10 cellular contexts compared by ENCODE assay signal in the genomic region with DNA sequence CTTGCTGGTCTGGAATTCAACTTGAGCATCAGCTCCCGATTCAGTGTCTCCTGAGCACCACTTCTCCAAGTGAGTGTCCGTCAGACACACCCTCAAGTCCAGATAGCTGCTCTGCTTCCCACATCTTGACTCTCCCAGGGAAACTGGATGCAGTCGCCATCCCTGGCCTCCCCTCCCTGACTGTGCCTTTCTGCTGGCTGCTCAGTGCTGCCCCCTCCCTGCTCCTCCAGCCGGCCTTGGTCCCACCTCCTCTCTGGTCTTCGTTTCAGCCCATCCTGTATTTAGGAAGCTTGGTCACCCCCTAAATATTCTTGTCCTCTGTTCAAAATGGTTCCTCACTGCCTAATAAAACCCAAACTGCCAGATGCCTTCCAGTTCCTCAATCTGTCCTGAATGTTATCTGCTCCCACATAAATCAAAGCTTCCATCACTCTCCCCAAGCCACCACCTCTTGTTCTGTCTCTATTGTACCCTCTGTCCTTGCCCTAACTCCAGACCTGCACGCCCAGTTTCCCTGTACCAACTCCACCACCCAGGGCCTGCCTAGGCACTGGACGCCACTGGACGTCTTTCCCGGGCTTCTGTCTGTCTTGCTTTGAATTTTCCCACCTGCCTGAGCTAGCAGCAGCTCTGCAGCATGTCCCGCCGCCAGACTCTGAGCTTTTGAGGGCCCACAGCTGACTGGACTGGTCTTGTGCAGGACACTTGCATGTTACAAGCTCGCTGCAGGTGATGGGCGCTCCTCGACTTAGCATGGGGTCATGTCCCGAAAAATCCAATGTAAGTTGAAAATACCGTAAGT. TPM values are rescaled to one million over a fixed set of nuclear protein-coding genes. Genes with fewer than 3 reads are reported as not detected.
DNase-seq lines count a peak whose midpoint lies in the region; ATAC-seq lines count a peak whose summit lies in the region.
"Had no signal": no experiment of that assay in that cellular context is flagged by ENCODE, and none has a peak within 500 bp of the region (broad histone marks: within the 10 kb centered on the region; RNA-seq: fewer than 3 reads in every experiment).

No MANE protein-coding gene starts in this region.

- DNase-seq in GM23248 = peak; percentile 13
- no peak for DNase-seq in memory B cell (ENCODE audit: low spot score in 2 of 2)
- DNase-seq in CD1c-positive myeloid dendritic cell (ENCODE audit: extremely low spot score) = no peak
- no peak for DNase-seq in effector CD8-positive, alpha-beta T cell (lab: John Stamatoyannopoulos, UW)
- DNase-seq: NCI-H1694 treated with DMSO at 0.1 percent for 48 hours had no signal

- no peaks in the 10 kb centered on the region for H3K27me3 Mint-ChIP-seq in activated T-helper 17 cell treated with anti-CD3 and anti-CD28 coated beads, Interleukin-2, amount 50 U/mL, for 72 hours
- H3K27me3 Mint-ChIP-seq in memory B cell = no peaks in the 10 kb centered on the region

- H3K4me2 ChIP-seq in BLaER1 = peak overlapping the region; percentile 81
- H3K4me2 ChIP-seq in GM23248 (ENCODE audit: unreplicated experiment) = no peak overlapping the region

- no peaks in the 10 kb centered on the region for H3K9me3 Mint-ChIP-seq in activated T-helper 17 cell treated with anti-CD3 and anti-CD28 coated beads, Interleukin-2, amount 50 U/mL, for 72 hours
- peaks cover 2% of the 10 kb centered on the region for H3K9me3 Mint-ChIP-seq in memory B cell

- H3K4me1 ChIP-seq in BLaER1 (peaks cover 46% of the 10 kb centered on the region), GM23248 (ENCODE audit: insufficient read depth) (peaks cover 7% of the 10 kb centered on the region)

- H3K4me3 Mint-ChIP-seq in activated T-helper 17 cell treated with anti-CD3 and anti-CD28 coated beads, Interleukin-2, amount 50 U/mL, for 72 hours = peak overlapping the region; percentile 83
- H3K4me3 Mint-ChIP-seq in memory B cell = peak overlapping the region; percentile 2

- in situ Hi-C loops in GM23248 (cut with MboI) = no loop called here

- peaks cover 31% of the 10 kb centered on the region for H3K36me3 Mint-ChIP-seq in activated T-helper 17 cell treated with anti-CD3 and anti-CD28 coated beads, Interleukin-2, amount 50 U/mL, for 72 hours (ENCODE audit: low read depth)
- peaks cover 36% of the 10 kb centered on the region for H3K36me3 Mint-ChIP-seq in memory B cell

- peak overlapping the region; percentile 15; the same call in 1 of the 2 replicates for H3K27ac ChIP-seq in BLaER1
- H3K27ac ChIP-seq in GM23248 = no peak overlapping the region

- no peaks in the 10 kb centered on the region for H3K79me2 ChIP-seq in GM23248 (ENCODE audit: insufficient read depth)

- H3K27ac Mint-ChIP-seq in activated T-helper 17 cell treated with anti-CD3 and anti-CD28 coated beads, Interleukin-2, amount 50 U/mL, for 72 hours = peak overlapping the region; percentile 91
- H3K27ac Mint-ChIP-seq in memory B cell = peak overlapping the region; percentile 54

- peaks cover 20% of the 10 kb centered on the region for H3K4me1 Mint-ChIP-seq in activated T-helper 17 cell treated with anti-CD3 and anti-CD28 coated beads, Interleukin-2, amount 50 U/mL, for 72 hours
- peaks cover 14% of the 10 kb centered on the region for H3K4me1 Mint-ChIP-seq in memory B cell

- ATAC-seq in activated T-helper 17 cell treated with anti-CD3 and anti-CD28 coated beads, Interleukin-2, amount 50 U/mL, for 72 hours (replicated peaks) = peak; percentile 32
- ATAC-seq in memory B cell (ENCODE audit: low read depth) (no peak), HG03439 (IDR thresholded peaks at IDR 0.05; ENCODE audit: unreplicated experiment) (no peak), HG03565 (IDR thresholded peaks at IDR 0.05; ENCODE audit: unreplicated experiment) (no peak)

- H3K4me3 ChIP-seq in BLaER1 (peak overlapping the region; percentile 36; the same call in 1 of the 2 replicates), GM23248 (no peak overlapping the region)
- H3K4me3 ChIP-seq: lung had no signal

- H3F3A ChIP-seq in GM23248 (ENCODE audit: insufficient read depth) = peaks cover 14% of the 10 kb centered on the region

- peak overlapping the region; percentile 16; the same call in 1 of the 2 replicates for H3K9ac ChIP-seq in BLaER1
- no peak overlapping the region for H3K9ac ChIP-seq in GM23248

- no peaks in the 10 kb centered on the region for H3K27me3 ChIP-seq in BLaER1
- no peaks in the 10 kb centered on the region for H3K27me3 ChIP-seq in GM23248 (replicated peaks; ENCODE audit: insufficient read depth)

- no peak overlapping the region for H2AFZ ChIP-seq in GM23248

- no peaks in the 10 kb centered on the region for H3K9me2 ChIP-seq in GM23248 (ENCODE audit: insufficient read depth)

- 87 to 89% methylated on average over 16 of the region's 16 CpGs for WGBS in GM23248 (ENCODE audit: low coverage in 1 of 2, low lambda C conversion rate in 2 of 2, missing lambda C conversion rate in 2 of 2), 2 experiments

- H4K20me1 ChIP-seq in BLaER1 (peaks cover 14% of the 10 kb centered on the region), GM23248 (ENCODE audit: insufficient read depth) (no peaks in the 10 kb centered on the region)

- H3K9me3 ChIP-seq in BLaER1 (peaks cover 10% of the 10 kb centered on the region), GM23248 (ENCODE audit: low read depth) (no peaks in the 10 kb centered on the region)

- peaks cover 47% of the 10 kb centered on the region for H3K36me3 ChIP-seq in BLaER1
- H3K36me3 ChIP-seq in GM23248 (ENCODE audit: low read depth) = peaks cover 12% of the 10 kb centered on the region

RNA-seq across cellular contexts. Expression of a gene that starts 33.8 kb away (rescaled TPM):
- total RNA-seq in GM23248 (2014; rRNA removed; shearing (Covaris generic)) = 13.2 and 20.3 TPM in 2 replicates
- polyA plus RNA-seq in GM23248 (2016; fragmentation: Nextera tagmentation; extraction: Ambion mirVana) = 49.5 and 54.7 TPM in 2 replicates
- 10 to 100 TPM; 19.2 to 19.4 TPM for total RNA-seq in activated T-helper 17 cell treated with anti-CD3 and anti-CD28 coated beads, Interleukin-2, amount 50 U/mL, for 72 hours

RNA-seq across cellular contexts. Expression of a gene that starts 34.1 kb away (rescaled TPM):
- total RNA-seq in GM23248 (2014; rRNA removed; shearing (Covaris generic)) = 29.1 and 36.3 TPM in 2 replicates
- 10.7 and 11.3 TPM in 2 replicates for polyA plus RNA-seq in GM23248 (2016; fragmentation: Nextera tagmentation; extraction: Ambion mirVana)
- 10 to 100 TPM; 35.6 to 48.3 TPM for total RNA-seq in activated T-helper 17 cell treated with anti-CD3 and anti-CD28 coated beads, Interleukin-2, amount 50 U/mL, for 72 hours
